ENCODE assay signal across 17 cellular contexts in genomic region chr21:43603230-43603626, GRCh38. TPM values are rescaled to one million over a fixed set of nuclear protein-coding genes. Genes with fewer than 3 reads are reported as not detected.
A peak's percentile ranks its signal among the peaks of the same experiment; 100 is the strongest.
DNase-seq lines count a peak whose midpoint lies in the region; ATAC-seq, FAIRE-seq and TF ChIP-seq lines count a peak whose summit lies in the region.
"Had no signal": no experiment of that assay in that cellular context is flagged by ENCODE, and none has a peak within 500 bp of the region (broad histone marks: within the 10 kb centered on the region; RNA-seq: fewer than 3 reads in every experiment).

No MANE protein-coding gene starts in this region.

- no peak for FAIRE-seq in astrocyte (lab: Jason Lieb, UNC)

- H3K27ac Mint-ChIP-seq in MCF 10A (ENCODE audit: low read depth, unreplicated experiment): no peak overlapping the region
- no peak overlapping the region for H3K27ac Mint-ChIP-seq in astrocyte (ENCODE audit: unreplicated experiment)
- no peak overlapping the region for H3K27ac Mint-ChIP-seq in activated naive CD8-positive, alpha-beta T cell treated with anti-CD3 and anti-CD28 coated beads for 36 hours
- H3K27ac Mint-ChIP-seq in Calu3 (ENCODE audit: unreplicated experiment): no peak overlapping the region
- H3K27ac Mint-ChIP-seq: activated B cell treated with CpG ODN at 0.5 μM for 24 hours; activated naive CD4-positive, alpha-beta T cell treated with anti-CD3 and anti-CD28 coated beads, Interleukin-2, amount 50 U/mL, for 72 hours; T-cell had no signal

- H3K4me1 Mint-ChIP-seq in MCF 10A (ENCODE audit: insufficient read depth, unreplicated experiment) (peaks cover 34% of the 10 kb centered on the region), astrocyte (ENCODE audit: low read depth, unreplicated experiment) (peaks cover 51% of the 10 kb centered on the region), Calu3 (ENCODE audit: low read depth, unreplicated experiment) (peaks cover 17% of the 10 kb centered on the region)
- peaks cover 8% of the 10 kb centered on the region for H3K4me1 Mint-ChIP-seq in activated naive CD8-positive, alpha-beta T cell treated with anti-CD3 and anti-CD28 coated beads for 36 hours

- H3K9me3 Mint-ChIP-seq in MCF 10A (ENCODE audit: unreplicated experiment) (no peaks in the 10 kb centered on the region), astrocyte (ENCODE audit: unreplicated experiment) (peaks cover 2% of the 10 kb centered on the region), Calu3 (ENCODE audit: low read depth, unreplicated experiment) (no peaks in the 10 kb centered on the region)
- no peaks in the 10 kb centered on the region for H3K9me3 Mint-ChIP-seq in activated naive CD8-positive, alpha-beta T cell treated with anti-CD3 and anti-CD28 coated beads for 36 hours
- H3K9me3 Mint-ChIP-seq: activated B cell treated with CpG ODN at 0.5 μM for 24 hours; activated naive CD4-positive, alpha-beta T cell treated with anti-CD3 and anti-CD28 coated beads, Interleukin-2, amount 50 U/mL, for 72 hours; neural crest cell; T-cell had no signal

- DNase-seq in breast epithelium (ENCODE audit: low spot score in 2 of 2) (no peak), MCF 10A (ENCODE audit: unreplicated experiment) (no peak), astrocyte (ENCODE audit: low read depth) (no peak), lung (ENCODE audit: low spot score) (no peak), tibial nerve (ENCODE audit: low spot score in 2 of 2) (no peak), Calu3 (no peak)
- DNase-seq in activated naive CD8-positive, alpha-beta T cell treated with anti-CD3 and anti-CD28 coated beads for 36 hours: no peak
- DNase-seq: activated B cell treated with CpG ODN at 0.5 μM for 24 hours; activated CD8-positive, alpha-beta memory T cell treated with anti-CD3 and anti-CD28 coated beads, Interleukin-2, amount 50 U/mL, for 4 hours; COR-L47; left colon; sigmoid colon; stimulated activated naive CD4-positive, alpha-beta T cell treated with Interleukin-2 at 50 U/mL for 16 hours; T-cell had no signal

- H3K27me3 Mint-ChIP-seq in MCF 10A (ENCODE audit: insufficient read depth, unreplicated experiment) (no peaks in the 10 kb centered on the region), astrocyte (ENCODE audit: low read depth, unreplicated experiment) (no peaks in the 10 kb centered on the region), Calu3 (ENCODE audit: unreplicated experiment) (no peaks in the 10 kb centered on the region)
- no peaks in the 10 kb centered on the region for H3K27me3 Mint-ChIP-seq in activated naive CD8-positive, alpha-beta T cell treated with anti-CD3 and anti-CD28 coated beads for 36 hours
- H3K27me3 Mint-ChIP-seq: activated B cell treated with CpG ODN at 0.5 μM for 24 hours, T-cell had no signal

- BruUV-seq in MCF 10A (replicated peaks; lab: Mats Ljungman, UMichigan) (no TSS peak), Calu3 (replicated peaks; lab: Mats Ljungman, UMichigan) (no TSS peak)

- intact Hi-C loops in breast epithelium (cut with DNase I; ENCODE audit: low total_unique reads): no loop called here
- intact Hi-C loops in MCF 10A (cut with micrococcal nuclease): no loop called here
- intact Hi-C loops in Calu3 (cut with micrococcal nuclease; ENCODE audit: unreplicated experiment): loop anchor here (5.0 kb wide), 1 partner anchor 34 kb away; no protein-coding TSS in a partner anchor

- peaks cover 0 to 5% of the 10 kb centered on the region in 2 donors for H3K4me1 ChIP-seq in breast epithelium
- H3K4me1 ChIP-seq in astrocyte (ENCODE audit: insufficient read depth, low read length): peaks cover 52% of the 10 kb centered on the region
- peaks cover 0 to 10% of the 10 kb centered on the region in 2 donors for H3K4me1 ChIP-seq in lung (ENCODE audit: control insufficient read depth in 2 of 2, insufficient read depth in 2 of 2, low read length in 2 of 2)
- H3K4me1 ChIP-seq in tibial nerve: peaks cover 0 to 28% (median 5%) of the 10 kb centered on the region in 4 donors

- H3K36me3 ChIP-seq in breast epithelium (no peaks in the 10 kb centered on the region), astrocyte (ENCODE audit: insufficient read depth, low read length) (no peaks in the 10 kb centered on the region), lung (ENCODE audit: control insufficient read depth in 2 of 2, insufficient read depth in 2 of 2, low read length in 2 of 2) (no peaks in the 10 kb centered on the region), tibial nerve (no peaks in the 10 kb centered on the region)
- H3K36me3 ChIP-seq: sigmoid colon had no signal

- ATAC-seq in lung (ENCODE audit: insufficient read depth, low FRiP score): peak; percentile 35
- ATAC-seq in HG03469 (IDR thresholded peaks at IDR 0.05; ENCODE audit: unreplicated experiment): no peak
- ATAC-seq: left colon, T-cell had no signal

- H3K4me3 Mint-ChIP-seq in MCF 10A (ENCODE audit: unreplicated experiment): no peak overlapping the region
- no peak overlapping the region for H3K4me3 Mint-ChIP-seq in astrocyte (ENCODE audit: unreplicated experiment)
- H3K4me3 Mint-ChIP-seq in activated naive CD8-positive, alpha-beta T cell treated with anti-CD3 and anti-CD28 coated beads for 36 hours: no peak overlapping the region
- H3K4me3 Mint-ChIP-seq in Calu3 (ENCODE audit: low read depth, unreplicated experiment): no peak overlapping the region
- H3K4me3 Mint-ChIP-seq: activated B cell treated with CpG ODN at 0.5 μM for 24 hours, neural crest cell, T-cell had no signal

- H4K20me1 ChIP-seq in astrocyte (ENCODE audit: insufficient read depth, low read length): no peaks in the 10 kb centered on the region

- no peak overlapping the region for H2AFZ ChIP-seq in astrocyte (ENCODE audit: low read depth, low read length)

- no peak for TF ChIP-seq POLR2A in breast epithelium (IDR thresholded peaks at IDR 0.05)
- no peak for TF ChIP-seq POLR2A in tibial nerve (IDR thresholded peaks at IDR 0.05)

- H3K36me3 Mint-ChIP-seq in MCF 10A (ENCODE audit: insufficient read depth, unreplicated experiment) (peaks cover 6% of the 10 kb centered on the region), astrocyte (ENCODE audit: low read depth, unreplicated experiment) (no peaks in the 10 kb centered on the region), Calu3 (ENCODE audit: insufficient read depth, unreplicated experiment) (no peaks in the 10 kb centered on the region)
- no peaks in the 10 kb centered on the region for H3K36me3 Mint-ChIP-seq in activated naive CD8-positive, alpha-beta T cell treated with anti-CD3 and anti-CD28 coated beads for 36 hours
- H3K36me3 Mint-ChIP-seq: activated naive CD4-positive, alpha-beta T cell treated with anti-CD3 and anti-CD28 coated beads, Interleukin-2, amount 50 U/mL, for 72 hours; T-cell had no signal

- POLR2A ChIA-PET in MCF 10A (lab: Yijun Ruan, JAX): interaction anchor here (1.2 to 2.9 kb wide), 2 partner anchors 17 to 36 kb away, joined by 9 to 16 read pairs; no protein-coding TSS in a partner anchor

- CTCF ChIA-PET in MCF 10A (lab: Yijun Ruan, JAX): interaction anchor here (0.6 to 3.0 kb wide), 4 partner anchors 8 to 406 kb away, joined by 3 to 10 read pairs (median 4); no protein-coding TSS in a partner anchor
- CTCF ChIA-PET in Calu3 (lab: Charles Lee): interaction anchor here (0.7 kb wide), 1 partner anchor 278 kb away, joined by 3 read pairs; no protein-coding TSS in a partner anchor

- 71 to 83% methylated on average over 5 of the region's 5 CpGs for WGBS in lung, 2 donors
- WGBS in tibial nerve, 2 donors: 72 to 78% methylated on average over 5 of the region's 5 CpGs

- no peaks in the 10 kb centered on the region for H3K79me2 ChIP-seq in astrocyte (ENCODE audit: insufficient read depth, low read length)

- H3K9me3 ChIP-seq in breast epithelium (no peaks in the 10 kb centered on the region), astrocyte (ENCODE audit: insufficient read depth, low read depth, low read length) (no peaks in the 10 kb centered on the region), lung (ENCODE audit: control insufficient read depth in 2 of 2, insufficient read depth in 1 of 2, low read length in 1 of 2) (peaks cover 0 to 6% of the 10 kb centered on the region in 2 donors), tibial nerve (no peaks in the 10 kb centered on the region)
- H3K9me3 ChIP-seq: sigmoid colon had no signal

- no peak for TF ChIP-seq CTCF in breast epithelium (IDR thresholded peaks at IDR 0.05)
- no peak for TF ChIP-seq CTCF in MCF 10A (IDR thresholded peaks at IDR 0.05; ENCODE audit: unreplicated experiment)
- no peak for TF ChIP-seq CTCF in astrocyte (IDR thresholded peaks at IDR 0.05; ENCODE audit: insufficient read depth, low read depth, low read length)
- no peak for TF ChIP-seq CTCF in lung (IDR thresholded peaks at IDR 0.05; ENCODE audit: control extremely low read depth, extremely low read depth)
- no peak for TF ChIP-seq CTCF in tibial nerve (IDR thresholded peaks at IDR 0.05)
- TF ChIP-seq CTCF in Calu3 (IDR thresholded peaks at IDR 0.05; ENCODE audit: unreplicated experiment): no peak

- TF ChIP-seq EP300 in tibial nerve (IDR thresholded peaks at IDR 0.05): no peak

- H3K4me3 ChIP-seq in breast epithelium (no peak overlapping the region), astrocyte (ENCODE audit: insufficient read depth, low read depth, low read length) (no peak overlapping the region), lung (no peak overlapping the region), tibial nerve (no peak overlapping the region)
- H3K4me3 ChIP-seq: sigmoid colon had no signal

- no peak overlapping the region for H3K4me2 ChIP-seq in astrocyte (ENCODE audit: low read length)

- peak overlapping the region; percentile 76 to 84 for H3K27ac ChIP-seq in breast epithelium
- H3K27ac ChIP-seq in astrocyte (ENCODE audit: low read depth, low read length): peak overlapping the region; percentile 29
- peak overlapping the region in 1 of 2 donors; percentile 71 for H3K27ac ChIP-seq in lung (ENCODE audit: low read depth in 1 of 2, low read length in 1 of 2)
- peak overlapping the region in 3 of 4 donors; percentile 46 to 78 (median 71) for H3K27ac ChIP-seq in tibial nerve

- peak overlapping the region; percentile 44 for H3K9ac ChIP-seq in astrocyte (ENCODE audit: low read length)

- H3K27me3 ChIP-seq in breast epithelium: no peaks in the 10 kb centered on the region
- H3K27me3 ChIP-seq in astrocyte (ENCODE audit: insufficient read depth, low read length): no peaks in the 10 kb centered on the region
- no peaks in the 10 kb centered on the region for H3K27me3 ChIP-seq in lung (ENCODE audit: control insufficient read depth, insufficient read depth)
- H3K27me3 ChIP-seq in tibial nerve: no peaks in the 10 kb centered on the region
- H3K27me3 ChIP-seq: sigmoid colon had no signal

RNA-seq across cellular contexts. Expression of gene HSF2BP, which starts 56.1 kb away (rescaled TPM):
- total RNA-seq in breast epithelium (1 to 10 TPM in 2 of 3 donors, under 1 TPM in 1; 0.32 to 1.8 (median 1.3) TPM), MCF 10A (2022) (5.3 and 6.8 TPM in 2 replicates), astrocyte (3.2 TPM in 2 replicates), lung (under 1 TPM; 0.60 to 0.71 TPM), tibial nerve (1 to 10 TPM; 1.7 to 6.3 (median 1.9) TPM), Calu3 (2022) (0.95 and 1.5 TPM in 2 replicates)
- polyA plus RNA-seq in lung: under 1 TPM; 0.46 to 0.55 TPM
- total RNA-seq in activated naive CD8-positive, alpha-beta T cell treated with anti-CD3 and anti-CD28 coated beads for 36 hours: 1 to 10 TPM in 1 of 2 experiments, under 1 TPM in 1; 0.68 to 1.2 TPM

RNA-seq across cellular contexts. Expression of gene RRP1B, which starts 56.1 kb away (rescaled TPM):
- total RNA-seq in breast epithelium (10 to 100 TPM; 17.1 to 22.6 (median 22.1) TPM), MCF 10A (2022) (35.3 and 39.8 TPM in 2 replicates), astrocyte (31.7 and 34.0 TPM in 2 replicates), lung (10 to 100 TPM; 14.6 to 18.1 TPM), tibial nerve (10 to 100 TPM; 21.4 to 29.4 (median 25.5) TPM), Calu3 (2022) (24.6 and 26.0 TPM in 2 replicates)
- polyA plus RNA-seq in lung: 10 to 100 TPM in 1 of 2 donors, 1 to 10 TPM in 1; 6.4 to 10.8 TPM
- 100 to 1,000 TPM; 105 to 108 TPM for total RNA-seq in activated naive CD8-positive, alpha-beta T cell treated with anti-CD3 and anti-CD28 coated beads for 36 hours
